ENCODE assay signal across 9 cellular contexts in genomic region chr12:131452444-131452860, GRCh38.
A peak's percentile ranks its signal among the peaks of the same experiment; 100 is the strongest.
DNase-seq lines count a peak whose midpoint lies in the region; ATAC-seq and TF ChIP-seq lines count a peak whose summit lies in the region.
"Had no signal": no experiment of that assay in that cellular context is flagged by ENCODE, and none has a peak within 500 bp of the region (broad histone marks: within the 10 kb centered on the region; RNA-seq: fewer than 3 reads in every experiment).

No MANE protein-coding gene starts in this region.

- peak overlapping the region; percentile 36 for H3K4me2 ChIP-seq in HCT116 (ENCODE audit: low read length)

- POLR2A ChIA-PET in HCT116 (lab: Charles Lee), result no interaction called here

- no peaks in the 10 kb centered on the region for H3K27me3 ChIP-seq in HCT116 (ENCODE audit: insufficient read depth, low read length)

- intact Hi-C loops in HCT116 (cut with micrococcal nuclease), result loop anchor here (5.0 kb wide), 2 partner anchors 380 to 690 kb away; no protein-coding TSS in a partner anchor

- no peaks in the 10 kb centered on the region for H3K36me3 ChIP-seq in HCT116 (ENCODE audit: control insufficient read depth in 1 of 2, insufficient read depth in 2 of 2, low read length in 2 of 2)

- RAD21 ChIA-PET in HCT116 (lab: Charles Lee; ENCODE audit: low non-redundant PET in 1 of 2, low total read pairs in 2 of 2, uncharacterized antibody in 2 of 2, unreplicated experiment in 2 of 2), result interaction anchor here (0.7 to 1.1 kb wide), 4 partner anchors 129 to 349 kb away, joined by 3 to 6 read pairs (median 3); no protein-coding TSS in a partner anchor

- no peaks in the 10 kb centered on the region for H3K79me2 ChIP-seq in HCT116 (ENCODE audit: insufficient read depth, low read length)

- CTCF ChIA-PET in HCT116 (lab: Charles Lee), result interaction anchor here (1.7 to 2.1 kb wide), 2 partner anchors 293 to 347 kb away, joined by 13 to 17 read pairs; no protein-coding TSS in a partner anchor

- H3K9ac ChIP-seq in HCT116 (ENCODE audit: low read length), result no peak overlapping the region

- H3K27ac ChIP-seq in HCT116 (ENCODE audit: low read depth, low read length) (no peak overlapping the region), VCaP (no peak overlapping the region)

- BruUV-seq in HCT116 (replicated peaks; lab: Mats Ljungman, UMichigan), result no TSS peak

- TF ChIP-seq CTCF in HCT116 (IDR thresholded peaks at IDR 0.05 in 2 of 3, conservative IDR thresholded peaks at IDR 0.05 in 1 of 3; ENCODE audit: borderline replicate concordance in 1 of 3, insufficient read depth in 1 of 3, low read depth in 2 of 3, low read length in 2 of 3) (peak; percentile 71 to 81 (median 73)), VCaP (conservative IDR thresholded peaks at IDR 0.05) (peak; percentile 77)

- no peaks in the 10 kb centered on the region for H3K9me2 ChIP-seq in HCT116 (ENCODE audit: insufficient read depth)

- TF ChIP-seq RAD21 in HCT116 (IDR thresholded peaks at IDR 0.05; ENCODE audit: low read depth), result peak; percentile 74

- no peaks in the 10 kb centered on the region for H3K9me3 ChIP-seq in HCT116 (ENCODE audit: control insufficient read depth in 1 of 2, insufficient read depth in 1 of 2, low read depth in 1 of 2, low read length in 2 of 2)

- H4K20me1 ChIP-seq in HCT116 (ENCODE audit: insufficient read depth), result no peaks in the 10 kb centered on the region

- no peak overlapping the region for H3K4me3 ChIP-seq in HCT116 (replicated peaks in 1 of 2; ENCODE audit: low read depth in 1 of 2, low read length in 2 of 2)

- DNase-seq in COLO668 (lab: John Stamatoyannopoulos, UW; ENCODE audit: unreplicated experiment), result peak; percentile 1
- DNase-seq in HCT116 (ENCODE audit: low read depth, low spot score), result no peak
- DNase-seq in mesenteric fat pad (ENCODE audit: low spot score), result peak; percentile 82
- no peak for DNase-seq in NCI-H345 treated with DMSO at 0.1 percent for 48 hours (lab: John Stamatoyannopoulos, UW; ENCODE audit: unreplicated experiment)
- DNase-seq in NCI-H187 (lab: John Stamatoyannopoulos, UW), result no peak
- DNase-seq: aorta had no signal

- H2AFZ ChIP-seq in HCT116 (ENCODE audit: low read depth, low read length, poor library complexity, severe bottlenecking), result peak overlapping the region; percentile 17

- TF ChIP-seq POLR2A in HCT116 (IDR thresholded peaks at IDR 0.05; ENCODE audit: borderline replicate concordance, extremely low read depth, insufficient read depth, insufficient read length), result no peak

- H3K4me1 ChIP-seq in HCT116 (ENCODE audit: control insufficient read depth in 1 of 2, insufficient read depth in 2 of 2, low read length in 2 of 2), result peaks cover 2 to 13% of the 10 kb centered on the region in 2 experiments; a peak in 2 of 4 replicates

- peak; percentile 71 for ATAC-seq in HCT116
- ATAC-seq in GM21447 (IDR thresholded peaks at IDR 0.05; ENCODE audit: unreplicated experiment), result no peak
- ATAC-seq in HG02623 (IDR thresholded peaks at IDR 0.05; ENCODE audit: unreplicated experiment), result no peak

TF ChIP-seq in HCT116, 20 proteins besides CTCF, POLR2A, EP300 and RAD21:
- TF ChIP-seq POLR2AphosphoS5 (IDR thresholded peaks at IDR 0.05; ENCODE audit: low read depth, low read length), result no peak
- peak; percentile 24; the same call in 1 of the 2 replicates for TF ChIP-seq MAX (IDR thresholded peaks at IDR 0.05)

Comparison
In these comparisons a context has a peak if more than half of its experiments do, and no peak if none do; other contexts are left out.
1. DNase-seq: peak in COLO668 (single experiment) and mesenteric fat pad (single experiment); none in HCT116 (single experiment), NCI-H345 treated with DMSO at 0.1 percent for 48 hours (single experiment) and NCI-H187 (0 of 2).